1 cellular context compared by ENCODE assay signal in the genomic region with DNA sequence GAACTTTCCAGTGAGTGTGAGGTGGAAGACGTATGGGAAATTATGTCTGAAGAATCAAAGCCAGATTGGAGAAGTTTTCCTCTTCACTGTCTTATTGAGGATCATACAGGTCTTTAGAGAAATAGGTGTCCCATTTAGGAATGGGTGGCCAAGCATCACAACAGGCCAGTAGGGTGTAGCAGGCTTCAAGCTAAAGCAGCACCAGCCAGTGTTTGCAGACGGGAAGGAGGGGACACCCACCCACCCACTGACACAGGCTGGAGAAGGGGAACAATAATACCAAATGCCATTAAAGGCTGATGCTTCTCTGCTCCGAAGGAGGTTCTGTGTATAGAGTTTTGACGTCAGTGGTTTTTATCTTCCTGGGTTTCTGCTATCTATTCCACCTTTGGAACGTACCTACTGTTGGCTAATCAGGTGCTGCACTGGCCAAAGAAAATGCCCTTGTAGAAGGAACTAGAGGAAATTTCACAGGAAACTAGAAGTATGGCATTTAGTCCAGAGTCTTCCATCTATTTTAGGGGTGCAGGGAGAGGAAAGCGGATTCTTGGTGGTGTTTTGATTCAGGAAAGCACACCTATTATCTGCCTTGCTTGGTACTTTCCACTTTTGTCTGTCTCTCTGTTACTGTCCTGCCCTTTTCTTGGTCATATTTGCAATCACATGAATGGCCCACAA.
TF ChIP-seq lines count a peak whose summit lies in the region.

No MANE protein-coding gene starts in this region.

TF ChIP-seq in neural cell, 6 proteins besides CTCF, POLR2A, EP300 and RAD21 (continued from another document):
- TF ChIP-seq, protein P1, sequence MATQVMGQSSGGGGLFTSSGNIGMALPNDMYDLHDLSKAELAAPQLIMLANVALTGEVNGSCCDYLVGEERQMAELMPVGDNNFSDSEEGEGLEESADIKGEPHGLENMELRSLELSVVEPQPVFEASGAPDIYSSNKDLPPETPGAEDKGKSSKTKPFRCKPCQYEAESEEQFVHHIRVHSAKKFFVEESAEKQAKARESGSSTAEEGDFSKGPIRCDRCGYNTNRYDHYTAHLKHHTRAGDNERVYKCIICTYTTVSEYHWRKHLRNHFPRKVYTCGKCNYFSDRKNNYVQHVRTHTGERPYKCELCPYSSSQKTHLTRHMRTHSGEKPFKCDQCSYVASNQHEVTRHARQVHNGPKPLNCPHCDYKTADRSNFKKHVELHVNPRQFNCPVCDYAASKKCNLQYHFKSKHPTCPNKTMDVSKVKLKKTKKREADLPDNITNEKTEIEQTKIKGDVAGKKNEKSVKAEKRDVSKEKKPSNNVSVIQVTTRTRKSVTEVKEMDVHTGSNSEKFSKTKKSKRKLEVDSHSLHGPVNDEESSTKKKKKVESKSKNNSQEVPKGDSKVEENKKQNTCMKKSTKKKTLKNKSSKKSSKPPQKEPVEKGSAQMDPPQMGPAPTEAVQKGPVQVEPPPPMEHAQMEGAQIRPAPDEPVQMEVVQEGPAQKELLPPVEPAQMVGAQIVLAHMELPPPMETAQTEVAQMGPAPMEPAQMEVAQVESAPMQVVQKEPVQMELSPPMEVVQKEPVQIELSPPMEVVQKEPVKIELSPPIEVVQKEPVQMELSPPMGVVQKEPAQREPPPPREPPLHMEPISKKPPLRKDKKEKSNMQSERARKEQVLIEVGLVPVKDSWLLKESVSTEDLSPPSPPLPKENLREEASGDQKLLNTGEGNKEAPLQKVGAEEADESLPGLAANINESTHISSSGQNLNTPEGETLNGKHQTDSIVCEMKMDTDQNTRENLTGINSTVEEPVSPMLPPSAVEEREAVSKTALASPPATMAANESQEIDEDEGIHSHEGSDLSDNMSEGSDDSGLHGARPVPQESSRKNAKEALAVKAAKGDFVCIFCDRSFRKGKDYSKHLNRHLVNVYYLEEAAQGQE (IDR thresholded peaks at IDR 0.05; ENCODE audit: borderline replicate concordance): no peak
- TF ChIP-seq MXI1 (conservative IDR thresholded peaks at IDR 0.05; ENCODE audit: poor library complexity, severe bottlenecking) (no peak), EZH2 (IDR thresholded peaks at IDR 0.05; ENCODE audit: borderline replicate concordance, insufficient read depth, low read length, poor library complexity, severe bottlenecking) (no peak), TAF1 (IDR thresholded peaks at IDR 0.05; ENCODE audit: low read depth) (no peak), POLR2AphosphoS5 (IDR thresholded peaks at IDR 0.05) (no peak)
